ENCODE assay signal across 1 cellular context in the genomic region with DNA sequence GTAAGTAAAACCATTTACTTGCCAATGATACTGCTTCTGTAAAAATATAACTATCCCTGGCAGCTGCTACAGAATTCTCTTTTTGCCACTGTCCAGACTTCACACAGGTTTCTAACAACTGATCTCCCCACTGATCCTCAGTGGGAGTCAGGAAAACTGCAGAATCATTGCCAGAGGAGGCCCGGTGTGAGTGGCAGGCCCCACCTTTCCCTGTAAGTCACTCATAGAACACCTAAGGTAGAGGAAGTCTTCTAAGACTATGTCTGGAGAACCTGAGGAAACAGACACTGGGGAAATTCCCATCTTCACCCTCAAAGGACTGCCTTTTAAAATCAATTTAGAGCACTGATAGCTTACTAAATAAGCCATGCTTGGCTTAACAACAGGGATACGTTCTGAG.
TF ChIP-seq lines count a peak whose summit lies in the region.

No MANE protein-coding gene starts in this region.

TF ChIP-seq in GM23338, 12 proteins besides CTCF, POLR2A, EP300 and RAD21 (continued from another document):
- TF ChIP-seq NANOG (IDR thresholded peaks at IDR 0.05; ENCODE audit: borderline replicate concordance) (no peak), STAT1 (IDR thresholded peaks at IDR 0.05; ENCODE audit: unreplicated experiment) (no peak)
TF ChIP-seq in GM23338: peak in this region for 0.
